8 cellular contexts compared by ENCODE assay signal in the genomic region with DNA sequence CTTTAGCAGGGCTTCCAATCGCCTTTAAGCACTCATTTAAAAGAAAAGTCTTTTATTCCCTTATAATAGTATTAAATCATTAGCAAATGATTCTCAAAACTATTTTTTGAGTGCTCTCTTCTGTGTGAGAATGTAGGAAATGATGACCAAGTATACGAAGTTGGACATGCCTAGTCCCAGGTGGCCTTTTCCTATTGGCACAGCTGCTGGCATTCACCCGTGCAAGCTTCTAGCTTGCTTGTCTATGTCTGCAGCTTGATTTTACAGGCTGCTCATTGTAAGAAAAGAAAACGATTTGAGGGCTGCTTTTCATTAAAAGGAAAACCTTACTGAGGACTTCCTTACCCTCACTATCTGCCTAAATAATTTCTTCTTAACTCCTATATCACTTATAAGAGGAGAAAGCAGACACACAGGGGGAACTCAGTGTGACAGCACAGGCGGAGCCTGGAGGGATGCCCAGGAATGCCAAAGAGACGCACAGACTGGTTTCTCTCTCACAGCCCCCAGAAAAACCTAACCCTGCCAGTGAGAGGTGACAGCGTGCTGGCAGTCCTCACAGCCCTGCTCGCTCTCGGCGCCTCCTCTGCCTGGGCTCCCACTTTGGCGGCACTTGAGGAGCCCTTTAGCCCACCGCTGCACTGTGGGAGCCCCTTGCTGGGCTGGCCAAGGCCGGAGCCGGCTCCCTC.
DNase-seq lines count a peak whose midpoint lies in the region; ATAC-seq, FAIRE-seq and TF ChIP-seq lines count a peak whose summit lies in the region.
"Not testable (repeated sequence)": the region's sequence is repeated elsewhere in the genome, so short reads cannot be mapped to it uniquely, and the experiment has no call there.

No MANE protein-coding gene starts in this region.

- not testable (repeated sequence) for DNase-seq in CD4-positive, alpha-beta T cell; GM12878 (ENCODE audit: low read depth, low spot score)
- DNase-seq in NCI-H748 (lab: John Stamatoyannopoulos, UW; ENCODE audit: unreplicated experiment) (peak; percentile 19), heart right ventricle (peak; percentile 47 to 49), transverse colon (peak; percentile 30)
- peak; percentile 25 for DNase-seq in activated CD4-positive, alpha-beta T cell treated with anti-CD3 and anti-CD28 coated beads for 36 hours

- SMC1A ChIA-PET in GM12878 (lab: Charles Lee; ENCODE audit: uncharacterized antibody, unreplicated experiment), result interaction anchor here (0.7 to 4.8 kb wide), 29 partner anchors 8 to 1180 kb away, joined by 3 to 47 read pairs (median 4); no protein-coding TSS in a partner anchor

- H3K4me1 ChIP-seq in GM12878 (ENCODE audit: control insufficient read depth, insufficient read depth, low read length), result peaks cover 27% of the 10 kb centered on the region
- peaks cover 0 to 21% (median 0%) of the 10 kb centered on the region in 9 donors for H3K4me1 ChIP-seq in heart right ventricle
- not testable (repeated sequence) for H3K4me1 ChIP-seq in parathyroid adenoma
- H3K4me1 ChIP-seq in transverse colon, result peaks cover 6 to 24% (median 7%) of the 10 kb centered on the region in 4 donors

- peak overlapping the region; percentile 86 for H3K27ac ChIP-seq in CD4-positive, alpha-beta T cell (ENCODE audit: low read depth, low read length)
- H3K27ac ChIP-seq in GM12878 (ENCODE audit: control insufficient read depth, insufficient read depth) (peak overlapping the region; percentile 94), heart right ventricle (peak overlapping the region in 1 of 10 donors; percentile 52), transverse colon (peak overlapping the region in 2 of 4 donors; percentile 30 to 63)
- H3K27ac ChIP-seq in parathyroid adenoma, result not testable (repeated sequence)

- not testable (repeated sequence) for TF ChIP-seq CTCF in CD4-positive, alpha-beta T cell (IDR thresholded peaks at IDR 0.05); GM12878 (IDR thresholded peaks at IDR 0.05 in 2 of 3, conservative IDR thresholded peaks at IDR 0.05 in 1 of 3; ENCODE audit: control insufficient read depth in 2 of 3, extremely low read depth in 1 of 3, insufficient read depth in 1 of 3, low read depth in 3 of 3, low read length in 3 of 3); heart right ventricle (IDR thresholded peaks at IDR 0.05); parathyroid adenoma (IDR thresholded peaks at IDR 0.05); transverse colon (IDR thresholded peaks at IDR 0.05)

- not testable (repeated sequence) for H3K4me3 ChIP-seq in GM12878; parathyroid adenoma (ENCODE audit: low read depth, low read length)
- peak overlapping the region in 4 of 10 donors; percentile 3 to 48 (median 28) for H3K4me3 ChIP-seq in heart right ventricle
- H3K4me3 ChIP-seq in transverse colon, result peak overlapping the region in 1 of 4 donors; percentile 17

- H3K27me3 Mint-ChIP-seq in CD4-positive, alpha-beta T cell; IgD-negative memory B cell; activated CD4-positive, alpha-beta T cell treated with anti-CD3 and anti-CD28 coated beads for 36 hours: not testable (repeated sequence)

- intact Hi-C loops in CD4-positive, alpha-beta T cell (cut with DNase I, micrococcal nuclease), result loop anchor here (1.0 to 10.0 kb wide), 3 partner anchors 8 to 382 kb away; no protein-coding TSS in a partner anchor
- intact Hi-C loops in activated CD4-positive, alpha-beta T cell treated with anti-CD3 and anti-CD28 coated beads for 36 hours (cut with DNase I, micrococcal nuclease), result loop anchor here in 1 of 2 experiments (1.0 kb wide), 2 partner anchors 103 to 290 kb away; a partner anchor contains a TSS
- intact Hi-C loops in GM12878 (cut with micrococcal nuclease; ENCODE audit: unreplicated experiment), result loop anchor here (1.0 kb wide), 1 partner anchor 19 kb away; no protein-coding TSS in a partner anchor
- intact Hi-C loops in heart right ventricle (cut with DNase I); transverse colon (cut with DNase I; ENCODE audit: low total_unique reads): not testable (repeated sequence)

- POLR2A ChIA-PET in CD4-positive, alpha-beta T cell (lab: Charles Lee), result interaction anchor here (0.6 to 3.0 kb wide), 20 partner anchors 9 to 1678 kb away, joined by 3 to 43 read pairs (median 6); a partner anchor contains a TSS
- POLR2A ChIA-PET in activated CD4-positive, alpha-beta T cell treated with anti-CD3 and anti-CD28 coated beads for 36 hours (lab: Charles Lee), result interaction anchor here (1.0 to 1.9 kb wide), 3 partner anchors 9 to 463 kb away, joined by 3 to 7 read pairs (median 3); no protein-coding TSS in a partner anchor
- POLR2A ChIA-PET in GM12878 (lab: Charles Lee), result interaction anchor here (0.8 to 3.1 kb wide), 6 partner anchors 9 to 139 kb away, joined by 3 to 18 read pairs (median 8); no protein-coding TSS in a partner anchor

- not testable (repeated sequence) for FAIRE-seq in GM12878 (lab: Jason Lieb, UNC)

- not testable (repeated sequence) for H3K9me3 Mint-ChIP-seq in CD4-positive, alpha-beta T cell; IgD-negative memory B cell; activated CD4-positive, alpha-beta T cell treated with anti-CD3 and anti-CD28 coated beads for 36 hours (ENCODE audit: low read depth)

- H3K9ac ChIP-seq in GM12878 (ENCODE audit: control insufficient read depth, insufficient read depth, low read length), result peak overlapping the region; percentile 61
- not testable (repeated sequence) for H3K9ac ChIP-seq in parathyroid adenoma

- in situ Hi-C loops in GM12878 (cut with MboI); transverse colon (cut with MboI; ENCODE audit: low pct_ligation_motif_present in 1 of 4, low pct_unique_long_range_greater_than_20kb in 1 of 4, low sequenced_read_pairs in 3 of 4): not testable (repeated sequence)

- RAD21 ChIA-PET in GM12878 (lab: Charles Lee; ENCODE audit: unreplicated experiment), result interaction anchor here (0.7 to 2.8 kb wide), 22 partner anchors 9 to 486 kb away, joined by 3 to 34 read pairs (median 5); a partner anchor contains a TSS

- CTCF ChIA-PET in CD4-positive, alpha-beta T cell (lab: Charles Lee), result interaction anchor here (0.6 to 1.4 kb wide), 6 partner anchors 12 to 1099 kb away, joined by 3 to 6 read pairs (median 3); no protein-coding TSS in a partner anchor
- CTCF ChIA-PET in activated CD4-positive, alpha-beta T cell treated with anti-CD3 and anti-CD28 coated beads for 36 hours (lab: Charles Lee), result interaction anchor here (0.6 to 1.9 kb wide), 9 partner anchors 8 to 780 kb away, joined by 3 to 14 read pairs (median 5); no protein-coding TSS in a partner anchor
- CTCF ChIA-PET in GM12878 (lab: Yijun Ruan, JAX), result interaction anchor here (0.7 to 3.3 kb wide), 17 partner anchors 9 to 1190 kb away, joined by 3 to 41 read pairs (median 6); a partner anchor contains a TSS

- 69% methylated on average over 10 of the region's 14 CpGs for WGBS in GM12878 (ENCODE audit: insufficient coverage, insufficient replicate concordance, low lambda C conversion rate, missing lambda C conversion rate)
- 49 to 58% methylated on average over 12 to 13 of the region's 14 CpGs for WGBS in heart right ventricle, 2 donors
- 42 to 56% methylated on average over 7 to 12 of the region's 14 CpGs for WGBS in transverse colon (ENCODE audit: low coverage in 1 of 2), 2 donors

- not testable (repeated sequence) for TF ChIP-seq POLR2A in GM12878 (IDR thresholded peaks at IDR 0.05; ENCODE audit: low read depth, low read length); transverse colon (IDR thresholded peaks at IDR 0.05)

- TF ChIP-seq RAD21 in GM12878 (IDR thresholded peaks at IDR 0.05; ENCODE audit: insufficient read depth, low read depth, low read length), result not testable (repeated sequence)

- H2AFZ ChIP-seq in GM12878 (ENCODE audit: control insufficient read depth, low read depth, low read length), result peak overlapping the region; percentile 42
- peak overlapping the region; percentile 56 for H2AFZ ChIP-seq in parathyroid adenoma

- BruUV-seq in GM12878 (replicated peaks; lab: Mats Ljungman, UMichigan), result not testable (repeated sequence)

- H3K27me3 ChIP-seq in CD4-positive, alpha-beta T cell (ENCODE audit: control insufficient read depth, insufficient read depth, low read length); GM12878 (replicated peaks in 1 of 2; ENCODE audit: control insufficient read depth in 2 of 2, insufficient read depth in 2 of 2, low read length in 1 of 2); heart right ventricle; parathyroid adenoma (ENCODE audit: control insufficient read depth, insufficient read depth, low read length); transverse colon: not testable (repeated sequence)

- ATAC-seq in CD4-positive, alpha-beta T cell (ENCODE audit: poor library complexity); activated CD4-positive, alpha-beta T cell treated with anti-CD3 and anti-CD28 coated beads for 36 hours; GM12878: not testable (repeated sequence)
- ATAC-seq in heart right ventricle, result peak; percentile 70 to 94 (median 85)

- not testable (repeated sequence) for TF ChIP-seq EP300 in GM12878 (IDR thresholded peaks at IDR 0.05; ENCODE audit: borderline replicate concordance in 1 of 2, control insufficient read depth in 1 of 2, low read depth in 2 of 2, low read length in 2 of 2); transverse colon (IDR thresholded peaks at IDR 0.05; ENCODE audit: low read depth)

- not testable (repeated sequence) for H3K9me3 ChIP-seq in CD4-positive, alpha-beta T cell (ENCODE audit: control insufficient read depth, low read length); GM12878 (replicated peaks; ENCODE audit: control insufficient read depth, insufficient read depth, low read length); heart right ventricle; parathyroid adenoma (ENCODE audit: control insufficient read depth, low read length); transverse colon

- H3K27ac Mint-ChIP-seq in CD4-positive, alpha-beta T cell, result peak overlapping the region; percentile 93
- peak overlapping the region in 2 of 3 donors; percentile 21 to 83 for H3K27ac Mint-ChIP-seq in IgD-negative memory B cell
- H3K27ac Mint-ChIP-seq in activated CD4-positive, alpha-beta T cell treated with anti-CD3 and anti-CD28 coated beads for 36 hours, result peak overlapping the region; percentile 19

- H3K4me3 Mint-ChIP-seq in CD4-positive, alpha-beta T cell, result peak overlapping the region; percentile 79
- H3K4me3 Mint-ChIP-seq in IgD-negative memory B cell, result peak overlapping the region in 1 of 4 donors; percentile 65
- H3K4me3 Mint-ChIP-seq in activated CD4-positive, alpha-beta T cell treated with anti-CD3 and anti-CD28 coated beads for 36 hours, result peak overlapping the region; percentile 49

- not testable (repeated sequence) for H3K36me3 Mint-ChIP-seq in CD4-positive, alpha-beta T cell (ENCODE audit: low read depth); IgD-negative memory B cell; activated CD4-positive, alpha-beta T cell treated with anti-CD3 and anti-CD28 coated beads for 36 hours (ENCODE audit: low read depth)

- peaks cover 65% of the 10 kb centered on the region for H3K4me1 Mint-ChIP-seq in CD4-positive, alpha-beta T cell (ENCODE audit: low read depth)
- H3K4me1 Mint-ChIP-seq in IgD-negative memory B cell, result peaks cover 11 to 17% (median 14%) of the 10 kb centered on the region in 3 donors
- H3K4me1 Mint-ChIP-seq in activated CD4-positive, alpha-beta T cell treated with anti-CD3 and anti-CD28 coated beads for 36 hours, result peaks cover 52% of the 10 kb centered on the region

- not testable (repeated sequence) for H4K20me1 ChIP-seq in GM12878 (ENCODE audit: control insufficient read depth, insufficient read depth)

- not testable (repeated sequence) for H3K36me3 ChIP-seq in GM12878 (ENCODE audit: control insufficient read depth in 2 of 2, insufficient read depth in 2 of 2, low read length in 1 of 2); heart right ventricle; parathyroid adenoma (ENCODE audit: control insufficient read depth, insufficient read depth, low read length); transverse colon

- H3K4me2 ChIP-seq in GM12878 (ENCODE audit: control insufficient read depth, insufficient read depth), result peak overlapping the region; percentile 86
- not testable (repeated sequence) for H3K4me2 ChIP-seq in parathyroid adenoma (ENCODE audit: low read length)

- not testable (repeated sequence) for H3K79me2 ChIP-seq in GM12878 (ENCODE audit: control insufficient read depth, insufficient read depth, low read length); parathyroid adenoma

Comparison
In these comparisons a context has a peak if more than half of its experiments do, and no peak if none do; other contexts are left out.
1. H3K27ac Mint-ChIP-seq: peak in every context shown above with its lines; median percentile 93 in CD4-positive, alpha-beta T cell; 52 in IgD-negative memory B cell; 19 in activated CD4-positive, alpha-beta T cell treated with anti-CD3 and anti-CD28 coated beads for 36 hours.